Comparison of ENCODE assay signal across 11 cellular contexts in the genomic region with DNA sequence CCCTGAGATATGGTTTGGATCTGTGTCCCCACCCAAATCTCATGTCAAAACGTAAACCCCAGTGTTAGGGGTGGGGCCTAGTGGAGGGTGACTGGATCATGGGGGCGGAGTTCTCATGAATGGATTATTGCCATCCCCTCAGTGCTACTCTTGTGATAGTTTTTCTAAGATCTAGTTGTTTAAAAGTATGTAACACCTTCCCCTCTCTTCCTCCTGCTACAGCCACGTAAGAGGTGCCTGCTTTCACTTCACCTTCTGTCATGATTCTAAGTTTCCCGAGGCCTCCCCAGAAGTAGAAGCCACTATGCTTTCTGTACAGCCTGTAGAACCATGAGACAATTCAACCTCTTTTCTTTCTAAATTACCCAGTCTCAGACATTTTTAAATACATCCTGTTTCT. TPM values are rescaled to one million over a fixed set of nuclear protein-coding genes. Genes with fewer than 3 reads are reported as not detected.
DNase-seq lines count a peak whose midpoint lies in the region; ATAC-seq and TF ChIP-seq lines count a peak whose summit lies in the region.
"Had no signal": no experiment of that assay in that cellular context is flagged by ENCODE, and none has a peak within 500 bp of the region (broad histone marks: within the 10 kb centered on the region; RNA-seq: fewer than 3 reads in every experiment).

No MANE protein-coding gene starts in this region.

- intact Hi-C loops in thyroid gland (cut with DNase I), result no loop called here

- no peaks in the 10 kb centered on the region for H3K27me3 Mint-ChIP-seq in effector memory CD8-positive, alpha-beta T cell
- no peaks in the 10 kb centered on the region for H3K27me3 Mint-ChIP-seq in progenitor cell of endocrine pancreas

- H3K27ac Mint-ChIP-seq in effector memory CD8-positive, alpha-beta T cell, result peak overlapping the region; percentile 26 to 58
- H3K27ac Mint-ChIP-seq in progenitor cell of endocrine pancreas, result no peak overlapping the region

- peaks cover 34 to 47% of the 10 kb centered on the region in 2 donors for H3K4me1 ChIP-seq in thyroid gland

- H3K36me3 ChIP-seq in thyroid gland, result no peaks in the 10 kb centered on the region
- H3K36me3 ChIP-seq: lower lobe of right lung had no signal

- no peaks in the 10 kb centered on the region for H3K27me3 ChIP-seq in thyroid gland
- H3K27me3 ChIP-seq: BE2C had no signal

- no peak overlapping the region for H3K27ac ChIP-seq in thyroid gland
- H3K27ac ChIP-seq: lower lobe of right lung had no signal

- peak overlapping the region; percentile 52 to 71 for H3K4me3 Mint-ChIP-seq in effector memory CD8-positive, alpha-beta T cell
- no peak overlapping the region for H3K4me3 Mint-ChIP-seq in progenitor cell of endocrine pancreas (ENCODE audit: low read depth)

- no peak for TF ChIP-seq CTCF in GM12865 (IDR thresholded peaks at IDR 0.05; ENCODE audit: insufficient read depth, low read depth, low read length, missing control alignments)
- TF ChIP-seq CTCF in progenitor cell of endocrine pancreas (IDR thresholded peaks at IDR 0.05; ENCODE audit: unreplicated experiment), result no peak
- TF ChIP-seq CTCF in thyroid gland (IDR thresholded peaks at IDR 0.05), result no peak

- peak; percentile 68 for ATAC-seq in GM19324 (IDR thresholded peaks at IDR 0.05; ENCODE audit: low FRiP score, unreplicated experiment)
- ATAC-seq in HG03139 (IDR thresholded peaks at IDR 0.05; ENCODE audit: unreplicated experiment), result peak; percentile 45
- ATAC-seq in effector memory CD8-positive, alpha-beta T cell (replicated peaks), result peak; percentile 68
- ATAC-seq: lower lobe of right lung had no signal

- peaks cover 0 to 6% of the 10 kb centered on the region in 2 donors for H3K9me3 Mint-ChIP-seq in effector memory CD8-positive, alpha-beta T cell
- H3K9me3 Mint-ChIP-seq in progenitor cell of endocrine pancreas (ENCODE audit: low read depth), result peaks cover 9% of the 10 kb centered on the region

- H3K4me1 Mint-ChIP-seq in effector memory CD8-positive, alpha-beta T cell (ENCODE audit: low read depth in 2 of 2), result peaks cover 46 to 84% of the 10 kb centered on the region in 2 donors
- peaks cover 26% of the 10 kb centered on the region for H3K4me1 Mint-ChIP-seq in progenitor cell of endocrine pancreas (ENCODE audit: low read depth)

- TF ChIP-seq POLR2A in thyroid gland (IDR thresholded peaks at IDR 0.05), result no peak

- H3K9me3 ChIP-seq in thyroid gland, result no peaks in the 10 kb centered on the region
- H3K9me3 ChIP-seq: BE2C had no signal

- H3K36me3 Mint-ChIP-seq in effector memory CD8-positive, alpha-beta T cell (ENCODE audit: insufficient read depth), result peaks cover 17% of the 10 kb centered on the region
- H3K36me3 Mint-ChIP-seq in progenitor cell of endocrine pancreas (ENCODE audit: insufficient read depth), result peaks cover 19% of the 10 kb centered on the region

- WGBS in thyroid gland, 2 donors, result 84 to 91% methylated on average over 4 of the region's 4 CpGs

- DNase-seq in GM12865 (ENCODE audit: low read depth) (peak; percentile 21), amniotic stem cell (lab: John Stamatoyannopoulos, UW) (no peak), H4 (ENCODE audit: low spot score) (no peak), progenitor cell of endocrine pancreas (ENCODE audit: low spot score, unreplicated experiment) (no peak), thyroid gland (no peak)
- no peak for DNase-seq in effector memory CD8-positive, alpha-beta T cell
- DNase-seq: BE2C, lower lobe of right lung, NCI-H446 had no signal

- H3K4me3 ChIP-seq in GM12865 (ENCODE audit: low read depth, low read length) (no peak overlapping the region), thyroid gland (replicated peaks in 1 of 3) (no peak overlapping the region)
- H3K4me3 ChIP-seq: lower lobe of right lung had no signal

RNA-seq across cellular contexts. Expression of gene PUM2, which starts 16.9 kb away (rescaled TPM):
- total RNA-seq in H4 (2014; rRNA removed; shearing (Covaris generic)), result 8.3 and 12.6 TPM in 2 replicates
- total RNA-seq in progenitor cell of endocrine pancreas (123 and 128 TPM in 2 replicates), thyroid gland (100 to 1,000 TPM in 1 of 4 donors, 10 to 100 TPM in 3; 87.5 to 102 (median 91.8) TPM)
